Comparison of ENCODE assay signal across 8 cellular contexts in genomic region chr15:92901053-92901761, GRCh38. TPM values are rescaled to one million over a fixed set of nuclear protein-coding genes. Genes with fewer than 3 reads are reported as not detected.
DNase-seq lines count a peak whose midpoint lies in the region; ATAC-seq and TF ChIP-seq lines count a peak whose summit lies in the region.

No MANE protein-coding gene starts in this region.

- DNase-seq in AG10803 (ENCODE audit: low read depth) (no peak), astrocyte of the spinal cord (ENCODE audit: low read depth, low spot score) (peak; percentile 55), lung (ENCODE audit: low spot score) (no peak)
- DNase-seq in stimulated activated CD4-positive, alpha-beta T cell treated with anti-CD3 and anti-CD28 coated beads, Interleukin-2, amount 100 ng/mL, for 48 hours: no peak

- H3K9me3 ChIP-seq in HUES6 (ENCODE audit: control insufficient read depth, insufficient read depth, low read depth, low read length): no peaks in the 10 kb centered on the region
- H3K9me3 ChIP-seq in lung (ENCODE audit: control insufficient read depth in 2 of 2, insufficient read depth in 1 of 2, low read length in 1 of 2): no peaks in the 10 kb centered on the region

- WGBS in lung, 2 donors: 0% methylated on average over 9 of the region's 9 CpGs
- under 1% methylated on average over 9 of the region's 9 CpGs for WGBS in urinary bladder

- H3K4me1 ChIP-seq in HUES6 (ENCODE audit: control insufficient read depth, insufficient read depth, low read length) (peaks cover 20% of the 10 kb centered on the region), lung (ENCODE audit: control insufficient read depth in 2 of 2, insufficient read depth in 2 of 2, low read length in 2 of 2) (peaks cover 0 to 12% of the 10 kb centered on the region in 2 donors), urinary bladder (ENCODE audit: insufficient read depth) (no peaks in the 10 kb centered on the region)

- TF ChIP-seq CTCF in AG10803 (conservative IDR thresholded peaks at IDR 0.05; ENCODE audit: low read length): no peak
- TF ChIP-seq CTCF in astrocyte of the spinal cord (IDR thresholded peaks at IDR 0.05; ENCODE audit: low read depth, low read length): no peak
- TF ChIP-seq CTCF in lung (IDR thresholded peaks at IDR 0.05; ENCODE audit: control extremely low read depth, extremely low read depth): no peak

- H3K4me3 ChIP-seq in AG10803 (ENCODE audit: low read length) (peak overlapping the region; percentile 72), HUES6 (ENCODE audit: low read depth, low read length) (peak overlapping the region; percentile 94), astrocyte of the spinal cord (ENCODE audit: low read depth, low read length) (peak overlapping the region; percentile 62), lung (peak overlapping the region; percentile 54), urinary bladder (ENCODE audit: low read depth, low read length) (peak overlapping the region; percentile 90)

- in situ Hi-C loops in astrocyte of the spinal cord (cut with HindIII; ENCODE audit: low sequenced_read_pairs): no loop called here

- H3K27ac ChIP-seq in HUES6 (ENCODE audit: low read depth, low read length): peak overlapping the region; percentile 100
- H3K27ac ChIP-seq in lung (ENCODE audit: low read depth in 1 of 2, low read length in 1 of 2): peak overlapping the region in 1 of 2 donors; percentile 88
- peak overlapping the region; percentile 100 for H3K27ac ChIP-seq in urinary bladder (ENCODE audit: low read depth)

- no peaks in the 10 kb centered on the region for H3K27me3 ChIP-seq in HUES6 (ENCODE audit: control insufficient read depth, insufficient read depth, low read length)
- no peaks in the 10 kb centered on the region for H3K27me3 ChIP-seq in lung (ENCODE audit: control insufficient read depth, insufficient read depth)

- ATAC-seq in lung (ENCODE audit: insufficient read depth, low FRiP score) (no peak), HG02938 (IDR thresholded peaks at IDR 0.05; ENCODE audit: unreplicated experiment) (no peak), HG03520 (IDR thresholded peaks at IDR 0.05; ENCODE audit: unreplicated experiment) (no peak)

- H3K9ac ChIP-seq in HUES6 (ENCODE audit: low read length): peak overlapping the region; percentile 99

- H3K36me3 ChIP-seq in HUES6 (ENCODE audit: control insufficient read depth, insufficient read depth, low read length): peaks cover 45% of the 10 kb centered on the region
- peaks cover 0 to 3% of the 10 kb centered on the region in 2 donors for H3K36me3 ChIP-seq in lung (ENCODE audit: control insufficient read depth in 2 of 2, insufficient read depth in 2 of 2, low read length in 2 of 2)
- peaks cover 3% of the 10 kb centered on the region for H3K36me3 ChIP-seq in urinary bladder (ENCODE audit: insufficient read depth)

RNA-seq across cellular contexts. Expression of gene CHD2, which starts 1.1 kb away (rescaled TPM):
- 100 to 1,000 TPM; 105 to 547 TPM for total RNA-seq in lung
- polyA plus RNA-seq in lung: 10 to 100 TPM; 39.4 to 47.7 TPM
- total RNA-seq in urinary bladder: 210 TPM
- 29.9 TPM for polyA plus RNA-seq in urinary bladder
